In genomic region chr5:176365663-176366574, GRCh38 we compare ENCODE assay signal across 9 cellular contexts. TPM values are rescaled to one million over a fixed set of nuclear protein-coding genes. Genes with fewer than 3 reads are reported as not detected.
DNase-seq lines count a peak whose midpoint lies in the region; ATAC-seq and TF ChIP-seq lines count a peak whose summit lies in the region.
"Had no signal": no experiment of that assay in that cellular context is flagged by ENCODE, and none has a peak within 500 bp of the region (broad histone marks: within the 10 kb centered on the region; RNA-seq: fewer than 3 reads in every experiment).

No MANE protein-coding gene starts in this region.

- H3K9me3 Mint-ChIP-seq in activated CD4-positive, alpha-beta T cell treated with anti-CD3 and anti-CD28 coated beads for 36 hours (ENCODE audit: low read depth): no peaks in the 10 kb centered on the region
- H3K9me3 Mint-ChIP-seq in activated naive CD8-positive, alpha-beta T cell treated with anti-CD3 and anti-CD28 coated beads, Interleukin-2, amount 10 ng/mL, durations not matched to agents 7 days and 5 days: no peaks in the 10 kb centered on the region

- TF ChIP-seq RAD21 in Ishikawa (IDR thresholded peaks at IDR 0.05; ENCODE audit: low read depth): no peak

- H3K36me3 Mint-ChIP-seq in activated CD4-positive, alpha-beta T cell treated with anti-CD3 and anti-CD28 coated beads for 36 hours (ENCODE audit: low read depth): peaks cover 20% of the 10 kb centered on the region
- peaks cover 8% of the 10 kb centered on the region for H3K36me3 Mint-ChIP-seq in activated naive CD8-positive, alpha-beta T cell treated with anti-CD3 and anti-CD28 coated beads, Interleukin-2, amount 10 ng/mL, durations not matched to agents 7 days and 5 days

- peak overlapping the region; percentile 74 for H3K4me3 Mint-ChIP-seq in activated CD4-positive, alpha-beta T cell treated with anti-CD3 and anti-CD28 coated beads for 36 hours
- H3K4me3 Mint-ChIP-seq in activated naive CD8-positive, alpha-beta T cell treated with anti-CD3 and anti-CD28 coated beads, Interleukin-2, amount 10 ng/mL, durations not matched to agents 7 days and 5 days: peak overlapping the region; percentile 72

- ATAC-seq in activated CD4-positive, alpha-beta T cell treated with anti-CD3 and anti-CD28 coated beads for 36 hours: peak; percentile 7
- ATAC-seq in activated naive CD8-positive, alpha-beta T cell treated with anti-CD3 and anti-CD28 coated beads, Interleukin-2, amount 10 ng/mL, durations not matched to agents 7 days and 5 days (ENCODE audit: low read depth): no peak
- peak; percentile 58 for ATAC-seq in left ventricle myocardium superior

- POLR2A ChIA-PET in activated CD4-positive, alpha-beta T cell treated with anti-CD3 and anti-CD28 coated beads for 36 hours (lab: Charles Lee): no interaction called here
- POLR2A ChIA-PET in activated naive CD8-positive, alpha-beta T cell treated with anti-CD3 and anti-CD28 coated beads, Interleukin-2, amount 10 ng/mL, durations not matched to agents 7 days and 5 days (lab: Charles Lee): interaction anchor here (0.9 kb wide), 1 partner anchor 9 kb away, joined by 5 read pairs; no protein-coding TSS in a partner anchor

- DNase-seq in activated CD4-positive, alpha-beta T cell treated with anti-CD3 and anti-CD28 coated beads for 36 hours: peak; percentile 60
- no peak for DNase-seq in activated CD4-positive, alpha-beta T cell treated with anti-CD3 and anti-CD28 coated beads, Interleukin-2, amount 50 U/mL, for 4 hours
- DNase-seq in activated naive CD8-positive, alpha-beta T cell treated with anti-CD3 and anti-CD28 coated beads, Interleukin-2, amount 10 ng/mL, durations not matched to agents 7 days and 5 days: peak; percentile 70
- DNase-seq in left ventricle myocardium superior: peak; percentile 77
- peak; percentile 20 for DNase-seq in pons (ENCODE audit: low spot score)
- DNase-seq in NCI-H1694 treated with DMSO at 0.1 percent for 48 hours (lab: John Stamatoyannopoulos, UW): no peak
- no peak for DNase-seq in NCI-H146 treated with DMSO at 0.1 percent for 48 hours (lab: John Stamatoyannopoulos, UW; ENCODE audit: unreplicated experiment)
- DNase-seq: DND-41 had no signal

- peak overlapping the region; percentile 76 for H3K27ac Mint-ChIP-seq in activated CD4-positive, alpha-beta T cell treated with anti-CD3 and anti-CD28 coated beads for 36 hours
- H3K27ac Mint-ChIP-seq in activated naive CD8-positive, alpha-beta T cell treated with anti-CD3 and anti-CD28 coated beads, Interleukin-2, amount 10 ng/mL, durations not matched to agents 7 days and 5 days: no peak overlapping the region

- intact Hi-C loops in activated CD4-positive, alpha-beta T cell treated with anti-CD3 and anti-CD28 coated beads for 36 hours (cut with DNase I, micrococcal nuclease): loop anchor here (1.0 to 10.0 kb wide), 3 partner anchors 22 to 989 kb away; partner anchors contain the start of genes HIGD2A (in 2 of the 2), NOP16 (in 2 of the 2), CLTB (in 1 of the 2) and LMAN2 (in 1 of the 2)
- intact Hi-C loops in left ventricle myocardium superior (cut with micrococcal nuclease): no loop called here

- CTCF ChIA-PET in activated CD4-positive, alpha-beta T cell treated with anti-CD3 and anti-CD28 coated beads for 36 hours (lab: Charles Lee): no interaction called here

- TF ChIP-seq EP300 in Ishikawa (IDR thresholded peaks at IDR 0.05; ENCODE audit: borderline replicate concordance): no peak

- H3K4me1 Mint-ChIP-seq in activated CD4-positive, alpha-beta T cell treated with anti-CD3 and anti-CD28 coated beads for 36 hours: peaks cover 21% of the 10 kb centered on the region
- peaks cover 26% of the 10 kb centered on the region for H3K4me1 Mint-ChIP-seq in activated naive CD8-positive, alpha-beta T cell treated with anti-CD3 and anti-CD28 coated beads, Interleukin-2, amount 10 ng/mL, durations not matched to agents 7 days and 5 days

- no peaks in the 10 kb centered on the region for H3K27me3 Mint-ChIP-seq in activated CD4-positive, alpha-beta T cell treated with anti-CD3 and anti-CD28 coated beads for 36 hours
- H3K27me3 Mint-ChIP-seq in activated naive CD8-positive, alpha-beta T cell treated with anti-CD3 and anti-CD28 coated beads, Interleukin-2, amount 10 ng/mL, durations not matched to agents 7 days and 5 days: no peaks in the 10 kb centered on the region

TF ChIP-seq in Ishikawa, 13 proteins besides CTCF, POLR2A, EP300 and RAD21:
- TF ChIP-seq FOXM1 (IDR thresholded peaks at IDR 0.05; ENCODE audit: borderline replicate concordance, low read depth): no peak
- no peak for TF ChIP-seq TCF12 (IDR thresholded peaks at IDR 0.05; ENCODE audit: low read depth)
- no peak for TF ChIP-seq USF1 (IDR thresholded peaks at IDR 0.05)
- no peak for TF ChIP-seq REST (IDR thresholded peaks at IDR 0.05; ENCODE audit: low read depth)
- no peak for TF ChIP-seq CREB1 (IDR thresholded peaks at IDR 0.05; ENCODE audit: low read depth)
- TF ChIP-seq CEBPB (IDR thresholded peaks at IDR 0.05): no peak
- peak; percentile 93 for TF ChIP-seq MAX (IDR thresholded peaks at IDR 0.05)
- peak; percentile 67 for TF ChIP-seq ZBTB7A (IDR thresholded peaks at IDR 0.05; ENCODE audit: low read depth)
- no peak for TF ChIP-seq EGR1 (IDR thresholded peaks at IDR 0.05)
- TF ChIP-seq NFIC (IDR thresholded peaks at IDR 0.05): no peak
- TF ChIP-seq YY1 (IDR thresholded peaks at IDR 0.05; ENCODE audit: low read depth): no peak
- TF ChIP-seq TEAD4 (IDR thresholded peaks at IDR 0.05): no peak
- TF ChIP-seq TAF1 (IDR thresholded peaks at IDR 0.05; ENCODE audit: low read depth): no peak

RNA-seq across cellular contexts. Expression of gene ARL10, which starts 0.6 kb away (rescaled TPM):
- 10 to 100 TPM; 12.3 to 15.6 TPM for total RNA-seq in activated CD4-positive, alpha-beta T cell treated with anti-CD3 and anti-CD28 coated beads for 36 hours
- 10 to 100 TPM; 10.5 to 12.5 TPM for total RNA-seq in activated naive CD8-positive, alpha-beta T cell treated with anti-CD3 and anti-CD28 coated beads, Interleukin-2, amount 10 ng/mL, durations not matched to agents 7 days and 5 days
- total RNA-seq in left ventricle myocardium superior: 4.4 TPM

RNA-seq across cellular contexts. Expression of gene KIAA1191, which starts 4.4 kb away (rescaled TPM):
- total RNA-seq in activated CD4-positive, alpha-beta T cell treated with anti-CD3 and anti-CD28 coated beads for 36 hours: 10 to 100 TPM; 42.2 to 52.6 TPM
- 10 to 100 TPM; 70.0 to 72.0 TPM for total RNA-seq in activated naive CD8-positive, alpha-beta T cell treated with anti-CD3 and anti-CD28 coated beads, Interleukin-2, amount 10 ng/mL, durations not matched to agents 7 days and 5 days
- 82.2 TPM for total RNA-seq in left ventricle myocardium superior

RNA-seq across cellular contexts. Expression of gene NOP16, which starts 22.5 kb away (rescaled TPM):
- total RNA-seq in activated CD4-positive, alpha-beta T cell treated with anti-CD3 and anti-CD28 coated beads for 36 hours: 10 to 100 TPM; 54.3 to 65.4 TPM
- total RNA-seq in activated naive CD8-positive, alpha-beta T cell treated with anti-CD3 and anti-CD28 coated beads, Interleukin-2, amount 10 ng/mL, durations not matched to agents 7 days and 5 days: 10 to 100 TPM; 27.5 to 30.3 TPM
- total RNA-seq in left ventricle myocardium superior: 19.0 TPM

RNA-seq across cellular contexts. Expression of gene HIGD2A, which starts 22.6 kb away (rescaled TPM):
- total RNA-seq in activated CD4-positive, alpha-beta T cell treated with anti-CD3 and anti-CD28 coated beads for 36 hours: 100 to 1,000 TPM; 104 to 140 TPM
- total RNA-seq in activated naive CD8-positive, alpha-beta T cell treated with anti-CD3 and anti-CD28 coated beads, Interleukin-2, amount 10 ng/mL, durations not matched to agents 7 days and 5 days: 10 to 100 TPM; 97.6 to 97.7 TPM
- total RNA-seq in left ventricle myocardium superior: 222 TPM

RNA-seq across cellular contexts. Expression of gene CLTB, which starts 50.4 kb away (rescaled TPM):
- 10 to 100 TPM; 39.3 to 47.8 TPM for total RNA-seq in activated CD4-positive, alpha-beta T cell treated with anti-CD3 and anti-CD28 coated beads for 36 hours
- total RNA-seq in activated naive CD8-positive, alpha-beta T cell treated with anti-CD3 and anti-CD28 coated beads, Interleukin-2, amount 10 ng/mL, durations not matched to agents 7 days and 5 days: 10 to 100 TPM; 52.8 to 53.1 TPM
- total RNA-seq in left ventricle myocardium superior: 223 TPM

Comparison
In these comparisons a context has a peak if more than half of its experiments do, and no peak if none do; other contexts are left out.
1. DNase-seq: peak in activated CD4-positive, alpha-beta T cell treated with anti-CD3 and anti-CD28 coated beads for 36 hours (single experiment), activated naive CD8-positive, alpha-beta T cell treated with anti-CD3 and anti-CD28 coated beads, Interleukin-2, amount 10 ng/mL, durations not matched to agents 7 days and 5 days (single experiment), left ventricle myocardium superior (single experiment) and pons (single experiment); none in activated CD4-positive, alpha-beta T cell treated with anti-CD3 and anti-CD28 coated beads, Interleukin-2, amount 50 U/mL, for 4 hours (0 of 2), NCI-H1694 treated with DMSO at 0.1 percent for 48 hours (single experiment) and NCI-H146 treated with DMSO at 0.1 percent for 48 hours (single experiment).